ENCODE assay signal across 1 cellular context in genomic region chr17:60391419-60392041, GRCh38.
TF ChIP-seq lines count a peak whose summit lies in the region.

No MANE protein-coding gene starts in this region.

TF ChIP-seq in K562, 482 proteins besides CTCF, POLR2A, EP300 and RAD21 (continued from another document and continues in another):
- TF ChIP-seq IRF9 (tag; IDR thresholded peaks at IDR 0.05): no peak
- TF ChIP-seq E2F3 (CRISPR knock-in tag; IDR thresholded peaks at IDR 0.05): no peak
- TF ChIP-seq WHSC1 (IDR thresholded peaks at IDR 0.05; ENCODE audit: low read length): no peak
- TF ChIP-seq ZNF77 (CRISPR knock-in tag; IDR thresholded peaks at IDR 0.05): no peak
- TF ChIP-seq TRIM24 (IDR thresholded peaks at IDR 0.05): no peak
- no peak for TF ChIP-seq FOXK1 (CRISPR knock-in tag; IDR thresholded peaks at IDR 0.05; ENCODE audit: borderline replicate concordance)
- TF ChIP-seq, protein P1, sequence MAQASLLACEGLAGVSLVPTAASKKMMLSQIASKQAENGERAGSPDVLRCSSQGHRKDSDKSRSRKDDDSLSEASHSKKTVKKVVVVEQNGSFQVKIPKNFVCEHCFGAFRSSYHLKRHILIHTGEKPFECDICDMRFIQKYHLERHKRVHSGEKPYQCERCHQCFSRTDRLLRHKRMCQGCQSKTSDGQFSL (CRISPR knock-in tag; IDR thresholded peaks at IDR 0.05): no peak
- TF ChIP-seq, protein P1 (tag; IDR thresholded peaks at IDR 0.05): no peak
- no peak for TF ChIP-seq ZNF311 (CRISPR knock-in tag; IDR thresholded peaks at IDR 0.05)
- TF ChIP-seq FOXP4 (CRISPR knock-in tag; IDR thresholded peaks at IDR 0.05; ENCODE audit: borderline replicate concordance): 0 out of 2 replicates have a peak, but pooled peaks have one; percentile 3
- no peak for TF ChIP-seq NR1H2 (CRISPR knock-in tag; IDR thresholded peaks at IDR 0.05)
- TF ChIP-seq NCOR1 (IDR thresholded peaks at IDR 0.05): no peak
- TF ChIP-seq KDM4B (IDR thresholded peaks at IDR 0.05; ENCODE audit: borderline replicate concordance in 2 of 2, low read depth in 1 of 2): no peak
- no peak for TF ChIP-seq ETV6 (IDR thresholded peaks at IDR 0.05; ENCODE audit: borderline replicate concordance in 1 of 2, low read depth in 2 of 2, low read length in 1 of 2)
- no peak for TF ChIP-seq ETV6 (CRISPR knock-in tag; IDR thresholded peaks at IDR 0.05; ENCODE audit: borderline replicate concordance)
- peak; percentile 14 for TF ChIP-seq SAP30 (IDR thresholded peaks at IDR 0.05; ENCODE audit: borderline replicate concordance, insufficient read depth, low read depth, low read length, poor library complexity, severe bottlenecking)
- no peak for TF ChIP-seq HNRNPH1 (optimal IDR thresholded peaks at IDR 0.05; ENCODE audit: low read depth, low read length)
- peak in 1 of 2 experiments; percentile 51; a peak in 1 of 4 replicates for TF ChIP-seq KDM1A (IDR thresholded peaks at IDR 0.05)
- no peak for TF ChIP-seq CBX8 (IDR thresholded peaks at IDR 0.05; ENCODE audit: borderline replicate concordance, extremely low read depth, low read depth, low read length, poor library complexity, severe bottlenecking)
- TF ChIP-seq GATA2 (CRISPR knock-in tag; IDR thresholded peaks at IDR 0.05): no peak
- no peak for TF ChIP-seq RBM39 (optimal IDR thresholded peaks at IDR 0.05; ENCODE audit: low read depth, low read length)
- TF ChIP-seq KHSRP (IDR thresholded peaks at IDR 0.05): no peak
- TF ChIP-seq ZKSCAN3 (CRISPR knock-in tag; IDR thresholded peaks at IDR 0.05): no peak
- TF ChIP-seq JUND (IDR thresholded peaks at IDR 0.05; ENCODE audit: borderline replicate concordance, low read depth, low read length): no peak
- no peak for TF ChIP-seq JUND (tag; IDR thresholded peaks at IDR 0.05; ENCODE audit: borderline replicate concordance, low read depth, low read length)
- TF ChIP-seq SRSF3 (IDR thresholded peaks at IDR 0.05; ENCODE audit: insufficient read depth, low read length): no peak
- no peak for TF ChIP-seq ZNF655 (CRISPR knock-in tag; IDR thresholded peaks at IDR 0.05)
- TF ChIP-seq ERF (CRISPR knock-in tag; IDR thresholded peaks at IDR 0.05): no peak
- TF ChIP-seq RBBP5 (IDR thresholded peaks at IDR 0.05; ENCODE audit: borderline replicate concordance, insufficient read depth, low read length, poor library complexity, severe bottlenecking): no peak
- TF ChIP-seq SIN3A (IDR thresholded peaks at IDR 0.05; ENCODE audit: borderline replicate concordance in 2 of 2, control insufficient read depth in 1 of 2, low read depth in 2 of 2, low read length in 2 of 2): peak in 1 of 2 experiments; percentile 55; a peak in 1 of 4 replicates
- no peak for TF ChIP-seq HMG20A (CRISPR knock-in tag; conservative IDR thresholded peaks at IDR 0.05)
- TF ChIP-seq, protein P2, sequence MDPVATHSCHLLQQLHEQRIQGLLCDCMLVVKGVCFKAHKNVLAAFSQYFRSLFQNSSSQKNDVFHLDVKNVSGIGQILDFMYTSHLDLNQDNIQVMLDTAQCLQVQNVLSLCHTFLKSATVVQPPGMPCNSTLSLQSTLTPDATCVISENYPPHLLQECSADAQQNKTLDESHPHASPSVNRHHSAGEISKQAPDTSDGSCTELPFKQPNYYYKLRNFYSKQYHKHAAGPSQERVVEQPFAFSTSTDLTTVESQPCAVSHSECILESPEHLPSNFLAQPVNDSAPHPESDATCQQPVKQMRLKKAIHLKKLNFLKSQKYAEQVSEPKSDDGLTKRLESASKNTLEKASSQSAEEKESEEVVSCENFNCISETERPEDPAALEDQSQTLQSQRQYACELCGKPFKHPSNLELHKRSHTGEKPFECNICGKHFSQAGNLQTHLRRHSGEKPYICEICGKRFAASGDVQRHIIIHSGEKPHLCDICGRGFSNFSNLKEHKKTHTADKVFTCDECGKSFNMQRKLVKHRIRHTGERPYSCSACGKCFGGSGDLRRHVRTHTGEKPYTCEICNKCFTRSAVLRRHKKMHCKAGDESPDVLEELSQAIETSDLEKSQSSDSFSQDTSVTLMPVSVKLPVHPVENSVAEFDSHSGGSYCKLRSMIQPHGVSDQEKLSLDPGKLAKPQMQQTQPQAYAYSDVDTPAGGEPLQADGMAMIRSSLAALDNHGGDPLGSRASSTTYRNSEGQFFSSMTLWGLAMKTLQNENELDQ (CRISPR knock-in tag; IDR thresholded peaks at IDR 0.05; ENCODE audit: borderline replicate concordance): no peak
- TF ChIP-seq, protein P3, sequence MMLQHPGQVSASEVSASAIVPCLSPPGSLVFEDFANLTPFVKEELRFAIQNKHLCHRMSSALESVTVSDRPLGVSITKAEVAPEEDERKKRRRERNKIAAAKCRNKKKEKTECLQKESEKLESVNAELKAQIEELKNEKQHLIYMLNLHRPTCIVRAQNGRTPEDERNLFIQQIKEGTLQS (IDR thresholded peaks at IDR 0.05): no peak
- TF ChIP-seq, protein P3 (CRISPR knock-in tag; conservative IDR thresholded peaks at IDR 0.05): no peak
- TF ChIP-seq CHD1 (IDR thresholded peaks at IDR 0.05; ENCODE audit: low read length): peak; percentile 81
- no peak for TF ChIP-seq TAF7 (tag; IDR thresholded peaks at IDR 0.05)
- TF ChIP-seq TARDBP (IDR thresholded peaks at IDR 0.05): no peak
- TF ChIP-seq PHB2 (IDR thresholded peaks at IDR 0.05; ENCODE audit: low read depth): no peak
- TF ChIP-seq BCOR (IDR thresholded peaks at IDR 0.05): no peak
- no peak for TF ChIP-seq DIDO1 (tag; IDR thresholded peaks at IDR 0.05; ENCODE audit: low read depth)
- TF ChIP-seq KAT8 (IDR thresholded peaks at IDR 0.05; ENCODE audit: low read depth): no peak
- no peak for TF ChIP-seq CREB3 (tag; conservative IDR thresholded peaks at IDR 0.05; ENCODE audit: low read depth)
- TF ChIP-seq CGGBP1 (CRISPR knock-in tag; IDR thresholded peaks at IDR 0.05): no peak
- no peak for TF ChIP-seq KLF10 (CRISPR knock-in tag; IDR thresholded peaks at IDR 0.05)
- no peak for TF ChIP-seq MXI1 (IDR thresholded peaks at IDR 0.05; ENCODE audit: low read depth, low read length)
- no peak for TF ChIP-seq NFXL1 (CRISPR knock-in tag; IDR thresholded peaks at IDR 0.05)
- no peak for TF ChIP-seq CHCHD3 (CRISPR knock-in tag; IDR thresholded peaks at IDR 0.05)
- no peak for TF ChIP-seq MCM5 (IDR thresholded peaks at IDR 0.05; ENCODE audit: low read depth)
- no peak for TF ChIP-seq ZNF780A (CRISPR knock-in tag; IDR thresholded peaks at IDR 0.05)
- TF ChIP-seq TGIF2 (CRISPR knock-in tag; IDR thresholded peaks at IDR 0.05): no peak
- TF ChIP-seq ZNF133 (CRISPR knock-in tag; IDR thresholded peaks at IDR 0.05): no peak
- TF ChIP-seq, protein P4, sequence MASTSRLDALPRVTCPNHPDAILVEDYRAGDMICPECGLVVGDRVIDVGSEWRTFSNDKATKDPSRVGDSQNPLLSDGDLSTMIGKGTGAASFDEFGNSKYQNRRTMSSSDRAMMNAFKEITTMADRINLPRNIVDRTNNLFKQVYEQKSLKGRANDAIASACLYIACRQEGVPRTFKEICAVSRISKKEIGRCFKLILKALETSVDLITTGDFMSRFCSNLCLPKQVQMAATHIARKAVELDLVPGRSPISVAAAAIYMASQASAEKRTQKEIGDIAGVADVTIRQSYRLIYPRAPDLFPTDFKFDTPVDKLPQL (IDR thresholded peaks at IDR 0.05; ENCODE audit: extremely low read depth, insufficient read length): no peak
- no peak for TF ChIP-seq SRSF9 (IDR thresholded peaks at IDR 0.05; ENCODE audit: borderline replicate concordance, low read depth, low read length)
- no peak for TF ChIP-seq PHF20 (IDR thresholded peaks at IDR 0.05; ENCODE audit: partially characterized antibody)
- TF ChIP-seq CSDE1 (IDR thresholded peaks at IDR 0.05): no peak
- TF ChIP-seq, protein P5, sequence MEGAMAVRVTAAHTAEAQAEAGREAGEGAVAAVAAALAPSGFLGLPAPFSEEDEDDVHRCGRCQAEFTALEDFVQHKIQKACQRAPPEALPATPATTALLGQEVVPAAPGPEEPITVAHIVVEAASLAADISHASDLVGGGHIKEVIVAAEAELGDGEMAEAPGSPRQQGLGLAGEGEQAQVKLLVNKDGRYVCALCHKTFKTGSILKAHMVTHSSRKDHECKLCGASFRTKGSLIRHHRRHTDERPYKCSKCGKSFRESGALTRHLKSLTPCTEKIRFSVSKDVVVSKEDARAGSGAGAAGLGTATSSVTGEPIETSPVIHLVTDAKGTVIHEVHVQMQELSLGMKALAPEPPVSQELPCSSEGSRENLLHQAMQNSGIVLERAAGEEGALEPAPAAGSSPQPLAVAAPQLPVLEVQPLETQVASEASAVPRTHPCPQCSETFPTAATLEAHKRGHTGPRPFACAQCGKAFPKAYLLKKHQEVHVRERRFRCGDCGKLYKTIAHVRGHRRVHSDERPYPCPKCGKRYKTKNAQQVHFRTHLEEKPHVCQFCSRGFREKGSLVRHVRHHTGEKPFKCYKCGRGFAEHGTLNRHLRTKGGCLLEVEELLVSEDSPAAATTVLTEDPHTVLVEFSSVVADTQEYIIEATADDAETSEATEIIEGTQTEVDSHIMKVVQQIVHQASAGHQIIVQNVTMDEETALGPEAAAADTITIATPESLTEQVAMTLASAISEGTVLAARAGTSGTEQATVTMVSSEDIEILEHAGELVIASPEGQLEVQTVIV (CRISPR knock-in tag; IDR thresholded peaks at IDR 0.05; ENCODE audit: borderline replicate concordance): no peak
- no peak for TF ChIP-seq ZNF146 (CRISPR knock-in tag; IDR thresholded peaks at IDR 0.05; ENCODE audit: unreplicated experiment)
- TF ChIP-seq KLF16 (IDR thresholded peaks at IDR 0.05): no peak
- TF ChIP-seq MIER1 (IDR thresholded peaks at IDR 0.05; ENCODE audit: low read depth): peak; percentile 31; the same call in 1 of the 2 replicates
- TF ChIP-seq PCBP2 (IDR thresholded peaks at IDR 0.05; ENCODE audit: low read depth, low read length, poor library complexity, severe bottlenecking): no peak
- TF ChIP-seq HES1 (IDR thresholded peaks at IDR 0.05; ENCODE audit: low read depth): no peak
- TF ChIP-seq RUNX1 (IDR thresholded peaks at IDR 0.05; ENCODE audit: low read depth): no peak
- no peak for TF ChIP-seq NEUROD1 (IDR thresholded peaks at IDR 0.05; ENCODE audit: borderline replicate concordance, low read depth, low read length, partially characterized antibody)
- TF ChIP-seq RCOR1 (IDR thresholded peaks at IDR 0.05; ENCODE audit: borderline replicate concordance in 1 of 2, low read depth in 2 of 2, low read length in 2 of 2): no peak
- TF ChIP-seq ZNF347 (CRISPR knock-in tag; IDR thresholded peaks at IDR 0.05; ENCODE audit: low read depth): no peak
- TF ChIP-seq RHOXF2B (CRISPR knock-in tag; conservative IDR thresholded peaks at IDR 0.05): no peak
- no peak for TF ChIP-seq ZNF12 (CRISPR knock-in tag; IDR thresholded peaks at IDR 0.05)
- no peak for TF ChIP-seq CBFA2T3 (IDR thresholded peaks at IDR 0.05)
